In genomic region chr15:64904189-64904588, GRCh38 we compare ENCODE assay signal across 1 cellular context.
TF ChIP-seq lines count a peak whose summit lies in the region.

No MANE protein-coding gene starts in this region.

TF ChIP-seq in WTC11, 78 proteins besides CTCF, POLR2A, EP300 and RAD21 (continued from another document):
- no peak for TF ChIP-seq ARID4B (CRISPR knock-in tag; IDR thresholded peaks at IDR 0.05; ENCODE audit: borderline replicate concordance)
- TF ChIP-seq PRRX2 (CRISPR knock-in tag; IDR thresholded peaks at IDR 0.05), result no peak
- no peak for TF ChIP-seq ESRRA (CRISPR knock-in tag; IDR thresholded peaks at IDR 0.05; ENCODE audit: borderline replicate concordance)
- no peak for TF ChIP-seq RORB (CRISPR knock-in tag; IDR thresholded peaks at IDR 0.05)
- no peak for TF ChIP-seq ZNF396 (CRISPR knock-in tag; IDR thresholded peaks at IDR 0.05; ENCODE audit: borderline replicate concordance)
